Comparison of ENCODE assay signal across 8 cellular contexts in the genomic region with DNA sequence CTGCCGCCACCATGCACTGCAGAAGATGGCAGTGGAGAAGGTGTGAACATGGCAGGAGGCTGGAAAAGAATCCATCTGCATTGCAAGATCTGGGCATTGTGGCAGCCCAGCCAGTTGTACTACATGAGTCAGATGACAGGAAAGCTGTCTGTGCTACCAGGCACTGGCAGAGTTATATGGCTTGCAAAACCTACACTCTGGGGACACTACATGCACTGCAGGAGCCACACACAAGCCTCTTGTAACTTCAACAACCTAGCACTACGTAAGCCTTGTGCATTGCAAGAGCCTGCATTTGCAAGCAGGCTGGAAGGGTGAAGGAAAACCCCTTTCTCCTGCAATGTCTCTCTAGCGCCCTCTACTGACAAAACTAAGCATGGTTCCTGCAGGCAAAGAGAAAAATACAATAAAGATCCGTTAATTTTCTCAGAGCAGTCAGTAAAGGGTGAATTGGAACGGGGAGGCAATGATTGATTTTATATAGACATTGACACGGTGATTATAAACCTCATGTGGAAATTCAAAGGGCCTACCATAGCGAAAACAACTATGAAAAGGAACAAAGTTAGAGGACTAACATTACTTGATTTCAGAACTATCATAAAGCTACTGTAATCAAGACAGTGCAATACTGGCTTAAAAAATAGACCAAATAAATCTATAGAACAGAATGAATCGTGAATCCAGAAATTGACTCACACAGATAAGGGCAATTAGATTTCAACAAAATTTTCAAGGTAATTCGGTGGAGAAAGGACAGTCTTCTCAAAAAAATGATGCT. TPM values are rescaled to one million over a fixed set of nuclear protein-coding genes. Genes with fewer than 3 reads are reported as not detected.
DNase-seq lines count a peak whose midpoint lies in the region; ATAC-seq and TF ChIP-seq lines count a peak whose summit lies in the region.

No MANE protein-coding gene starts in this region.

- no peak overlapping the region for H3K4me3 ChIP-seq in body of pancreas

- no peak for TF ChIP-seq POLR2A in body of pancreas (IDR thresholded peaks at IDR 0.05)

- no peaks in the 10 kb centered on the region for H3K4me1 ChIP-seq in body of pancreas

- intact Hi-C loops in body of pancreas (cut with DNase I) = no loop called here

- H3K36me3 ChIP-seq in body of pancreas (replicated peaks in 1 of 2; ENCODE audit: insufficient read depth in 1 of 2, low read depth in 2 of 2) = no peaks in the 10 kb centered on the region

- TF ChIP-seq CTCF in body of pancreas (IDR thresholded peaks at IDR 0.05) = peak; percentile 65 to 93 (median 72)

- H3K9me3 ChIP-seq in body of pancreas = no peaks in the 10 kb centered on the region

- DNase-seq in activated gamma-delta T cell treated with Interleukin-2 at 50 U/mL for 16 hours (peak; percentile 27), activated gamma-delta T cell (lab: John Stamatoyannopoulos, UW) (no peak), NCI-H1092 treated with DMSO at 0.1 percent for 48 hours (lab: John Stamatoyannopoulos, UW) (peak; percentile 61), T-helper 2 cell (peak in 3 of 5 experiments; percentile 0 to 85 (median 19)), body of pancreas (peak; percentile 31 to 44 (median 38)), iPS-NIHi11 (ENCODE audit: low spot score) (peak; percentile 56)
- DNase-seq in stimulated activated CD4-positive, alpha-beta T cell treated with anti-CD3 and anti-CD28 coated beads, Interleukin-15, amount 100 ng/mL, for 24 hours = peak; percentile 51

- ATAC-seq in HG02623 (IDR thresholded peaks at IDR 0.05; ENCODE audit: unreplicated experiment) (peak; percentile 77), body of pancreas (peak; percentile 56)

- H3K27me3 ChIP-seq in body of pancreas = no peaks in the 10 kb centered on the region

- 18 to 20% methylated on average over 9 of the region's 9 CpGs for WGBS in body of pancreas, 2 donors

- H3K27ac ChIP-seq in body of pancreas = no peak overlapping the region

RNA-seq across cellular contexts. Expression of a gene that starts 26.2 kb away (rescaled TPM):
- total RNA-seq in body of pancreas = not detected
